ENCODE assay signal across 1 cellular context in the genomic region with DNA sequence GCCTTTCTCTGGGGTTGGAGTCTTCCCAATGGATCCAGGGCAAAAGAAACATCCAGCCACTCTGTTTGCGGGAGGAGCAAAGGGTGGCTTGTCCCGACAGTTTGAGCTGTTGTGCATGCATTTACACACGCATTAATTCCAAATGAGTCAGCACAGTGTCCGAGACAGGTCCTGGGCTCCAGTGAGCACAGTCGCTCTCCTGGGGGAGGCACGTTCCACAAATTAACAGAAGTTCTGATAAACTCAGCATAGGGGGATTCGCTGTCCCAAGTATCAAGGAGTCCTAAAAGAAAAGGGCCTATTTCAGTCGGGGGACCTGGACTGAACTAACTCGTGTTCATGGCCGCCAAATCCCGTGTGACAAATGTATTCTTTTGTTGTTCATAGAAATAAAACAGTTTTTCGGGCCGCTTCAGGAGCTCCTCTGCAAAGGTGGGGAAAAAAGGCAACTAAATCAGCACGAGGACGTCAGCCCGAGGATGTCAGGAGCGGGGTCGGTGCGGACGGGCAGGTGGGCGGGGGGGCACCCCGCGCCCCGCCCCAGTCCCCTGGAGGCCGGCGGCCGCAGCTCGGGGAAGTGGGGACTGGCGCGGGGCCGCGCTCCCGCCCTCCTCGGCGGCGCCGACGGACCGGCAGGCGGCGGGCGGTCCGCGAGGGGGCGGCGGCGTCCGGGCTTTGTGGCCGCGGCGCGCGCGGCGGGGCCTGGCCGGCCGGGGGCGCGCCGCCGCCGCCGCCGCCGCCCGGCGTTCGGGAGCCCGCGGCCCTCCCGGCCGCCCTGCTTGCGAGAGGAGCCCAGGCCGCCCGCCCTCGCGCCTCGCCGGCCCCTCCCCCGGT.
TF ChIP-seq lines count a peak whose summit lies in the region.

A gene with protein sequence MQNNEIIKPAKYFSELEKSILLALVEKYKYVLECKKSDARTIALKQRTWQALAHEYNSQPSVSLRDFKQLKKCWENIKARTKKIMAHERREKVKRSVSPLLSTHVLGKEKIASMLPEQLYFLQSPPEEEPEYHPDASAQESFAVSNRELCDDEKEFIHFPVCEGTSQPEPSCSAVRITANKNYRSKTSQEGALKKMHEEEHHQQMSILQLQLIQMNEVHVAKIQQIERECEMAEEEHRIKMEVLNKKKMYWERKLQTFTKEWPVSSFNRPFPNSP (plus strand): TSS at position 612 of the 834 bp plus-strand sequence. CDS start 14,796 bp downstream, outside the sequence.

TF ChIP-seq in HepG2, 621 proteins besides CTCF, POLR2A, EP300 and RAD21 (continued from another document and continues in another):
- TF ChIP-seq THAP9 (CRISPR knock-in tag; IDR thresholded peaks at IDR 0.05; ENCODE audit: borderline replicate concordance) (no peak), EZH2 (conservative IDR thresholded peaks at IDR 0.05; ENCODE audit: low read depth, low read length) (no peak), PHF20 (CRISPR knock-in tag; IDR thresholded peaks at IDR 0.05) (no peak), FOXA3 (CRISPR knock-in tag; IDR thresholded peaks at IDR 0.05) (peak; percentile 29; the same call in 1 of the 2 replicates), KDM2A (CRISPR knock-in tag; IDR thresholded peaks at IDR 0.05; ENCODE audit: borderline replicate concordance, low read depth) (peak; percentile 39; the same call in 1 of the 2 replicates), FOXP1 (IDR thresholded peaks at IDR 0.05) (no peak), FOXP1 (CRISPR knock-in tag; IDR thresholded peaks at IDR 0.05) (peak; percentile 34; the same call in 1 of the 2 replicates), TFDP2 (CRISPR knock-in tag; IDR thresholded peaks at IDR 0.05) (0 out of 2 replicates have a peak, but pooled peaks have one; percentile 14), MNT (IDR thresholded peaks at IDR 0.05) (no peak), IRX3 (CRISPR knock-in tag; IDR thresholded peaks at IDR 0.05; ENCODE audit: borderline replicate concordance, low read depth) (0 out of 2 replicates have a peak, but pooled peaks have one; percentile 54), ZNF253 (CRISPR knock-in tag; IDR thresholded peaks at IDR 0.05; ENCODE audit: borderline replicate concordance) (no peak), ZNF468 (CRISPR knock-in tag; IDR thresholded peaks at IDR 0.05) (no peak), DPF2 (CRISPR knock-in tag; IDR thresholded peaks at IDR 0.05; ENCODE audit: borderline replicate concordance, low read depth) (no peak), GABPA (IDR thresholded peaks at IDR 0.05; ENCODE audit: low read depth, low read length) (0 out of 2 replicates have a peak, but pooled peaks have one; percentile 11), GABPA (CRISPR knock-in tag; IDR thresholded peaks at IDR 0.05; ENCODE audit: low read depth) (no peak), IKZF1 (IDR thresholded peaks at IDR 0.05) (no peak), KDM1A (CRISPR knock-in tag; IDR thresholded peaks at IDR 0.05) (no peak), ARID5B (CRISPR knock-in tag; IDR thresholded peaks at IDR 0.05) (peak; percentile 25), NR2F6 (IDR thresholded peaks at IDR 0.05) (no peak), NR2F6 (CRISPR knock-in tag; IDR thresholded peaks at IDR 0.05) (no peak), ZNF430 (CRISPR knock-in tag; IDR thresholded peaks at IDR 0.05) (no peak), ZBTB2 (CRISPR knock-in tag; IDR thresholded peaks at IDR 0.05; ENCODE audit: low read depth) (peak; percentile 62; the same call in 1 of the 2 replicates), ZNF431 (CRISPR knock-in tag; IDR thresholded peaks at IDR 0.05; ENCODE audit: borderline replicate concordance, low read depth) (no peak), HOXA5 (CRISPR knock-in tag; IDR thresholded peaks at IDR 0.05) (no peak), ZSCAN20 (CRISPR knock-in tag; IDR thresholded peaks at IDR 0.05; ENCODE audit: borderline replicate concordance) (no peak), SPEN (CRISPR knock-in tag; IDR thresholded peaks at IDR 0.05; ENCODE audit: low read depth) (no peak), ZBTB8A (CRISPR knock-in tag; IDR thresholded peaks at IDR 0.05; ENCODE audit: borderline replicate concordance, low read depth) (no peak), ZNF329 (CRISPR knock-in tag; IDR thresholded peaks at IDR 0.05; ENCODE audit: low read depth) (no peak), BCL6 (CRISPR knock-in tag; IDR thresholded peaks at IDR 0.05) (no peak), TFDP1 (CRISPR knock-in tag; IDR thresholded peaks at IDR 0.05; ENCODE audit: borderline replicate concordance) (no peak), ZNF83 (CRISPR knock-in tag; IDR thresholded peaks at IDR 0.05; ENCODE audit: borderline replicate concordance) (no peak), ZNF746 (CRISPR knock-in tag; IDR thresholded peaks at IDR 0.05) (no peak; the same call in 1 of the 2 replicates), ZNF660 (CRISPR knock-in tag; IDR thresholded peaks at IDR 0.05; ENCODE audit: borderline replicate concordance, low read depth) (no peak), ZNF724P (CRISPR knock-in tag; IDR thresholded peaks at IDR 0.05; ENCODE audit: borderline replicate concordance) (no peak), RBFOX2 (IDR thresholded peaks at IDR 0.05; ENCODE audit: low read depth, low read length) (peak; percentile 59), MYC (CRISPR knock-in tag; IDR thresholded peaks at IDR 0.05; ENCODE audit: borderline replicate concordance) (peak; percentile 35; the same call in 1 of the 2 replicates), LCORL (IDR thresholded peaks at IDR 0.05) (no peak), LCORL (CRISPR knock-in tag; IDR thresholded peaks at IDR 0.05) (0 out of 2 replicates have a peak, but pooled peaks have one; percentile 49), ZNF33B (CRISPR knock-in tag; IDR thresholded peaks at IDR 0.05) (no peak), HNRNPUL1 (IDR thresholded peaks at IDR 0.05; ENCODE audit: low read depth, low read length) (no peak), JUNB (CRISPR knock-in tag; IDR thresholded peaks at IDR 0.05; ENCODE audit: borderline replicate concordance) (peak; percentile 43; the same call in 1 of the 2 replicates)
- TF ChIP-seq, protein P1, sequence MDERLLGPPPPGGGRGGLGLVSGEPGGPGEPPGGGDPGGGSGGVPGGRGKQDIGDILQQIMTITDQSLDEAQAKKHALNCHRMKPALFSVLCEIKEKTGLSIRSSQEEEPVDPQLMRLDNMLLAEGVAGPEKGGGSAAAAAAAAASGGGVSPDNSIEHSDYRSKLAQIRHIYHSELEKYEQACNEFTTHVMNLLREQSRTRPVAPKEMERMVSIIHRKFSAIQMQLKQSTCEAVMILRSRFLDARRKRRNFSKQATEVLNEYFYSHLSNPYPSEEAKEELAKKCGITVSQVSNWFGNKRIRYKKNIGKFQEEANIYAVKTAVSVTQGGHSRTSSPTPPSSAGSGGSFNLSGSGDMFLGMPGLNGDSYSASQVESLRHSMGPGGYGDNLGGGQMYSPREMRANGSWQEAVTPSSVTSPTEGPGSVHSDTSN (CRISPR knock-in tag; IDR thresholded peaks at IDR 0.05), result no peak
- TF ChIP-seq, protein P2, sequence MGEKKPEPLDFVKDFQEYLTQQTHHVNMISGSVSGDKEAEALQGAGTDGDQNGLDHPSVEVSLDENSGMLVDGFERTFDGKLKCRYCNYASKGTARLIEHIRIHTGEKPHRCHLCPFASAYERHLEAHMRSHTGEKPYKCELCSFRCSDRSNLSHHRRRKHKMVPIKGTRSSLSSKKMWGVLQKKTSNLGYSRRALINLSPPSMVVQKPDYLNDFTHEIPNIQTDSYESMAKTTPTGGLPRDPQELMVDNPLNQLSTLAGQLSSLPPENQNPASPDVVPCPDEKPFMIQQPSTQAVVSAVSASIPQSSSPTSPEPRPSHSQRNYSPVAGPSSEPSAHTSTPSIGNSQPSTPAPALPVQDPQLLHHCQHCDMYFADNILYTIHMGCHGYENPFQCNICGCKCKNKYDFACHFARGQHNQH (CRISPR knock-in tag; IDR thresholded peaks at IDR 0.05), result peak; percentile 52; the same call in 1 of the 2 replicates
- TF ChIP-seq, protein P3, sequence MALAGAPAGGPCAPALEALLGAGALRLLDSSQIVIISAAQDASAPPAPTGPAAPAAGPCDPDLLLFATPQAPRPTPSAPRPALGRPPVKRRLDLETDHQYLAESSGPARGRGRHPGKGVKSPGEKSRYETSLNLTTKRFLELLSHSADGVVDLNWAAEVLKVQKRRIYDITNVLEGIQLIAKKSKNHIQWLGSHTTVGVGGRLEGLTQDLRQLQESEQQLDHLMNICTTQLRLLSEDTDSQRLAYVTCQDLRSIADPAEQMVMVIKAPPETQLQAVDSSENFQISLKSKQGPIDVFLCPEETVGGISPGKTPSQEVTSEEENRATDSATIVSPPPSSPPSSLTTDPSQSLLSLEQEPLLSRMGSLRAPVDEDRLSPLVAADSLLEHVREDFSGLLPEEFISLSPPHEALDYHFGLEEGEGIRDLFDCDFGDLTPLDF (CRISPR knock-in tag; IDR thresholded peaks at IDR 0.05), result no peak
